In genomic region chr6:11710221-11710836, GRCh38 we compare ENCODE assay signal across 1 cellular context.
TF ChIP-seq lines count a peak whose summit lies in the region.

No MANE protein-coding gene starts in this region.

TF ChIP-seq in HepG2, 621 proteins besides CTCF, POLR2A, EP300 and RAD21 (continued from another document):
- TF ChIP-seq, protein P1, sequence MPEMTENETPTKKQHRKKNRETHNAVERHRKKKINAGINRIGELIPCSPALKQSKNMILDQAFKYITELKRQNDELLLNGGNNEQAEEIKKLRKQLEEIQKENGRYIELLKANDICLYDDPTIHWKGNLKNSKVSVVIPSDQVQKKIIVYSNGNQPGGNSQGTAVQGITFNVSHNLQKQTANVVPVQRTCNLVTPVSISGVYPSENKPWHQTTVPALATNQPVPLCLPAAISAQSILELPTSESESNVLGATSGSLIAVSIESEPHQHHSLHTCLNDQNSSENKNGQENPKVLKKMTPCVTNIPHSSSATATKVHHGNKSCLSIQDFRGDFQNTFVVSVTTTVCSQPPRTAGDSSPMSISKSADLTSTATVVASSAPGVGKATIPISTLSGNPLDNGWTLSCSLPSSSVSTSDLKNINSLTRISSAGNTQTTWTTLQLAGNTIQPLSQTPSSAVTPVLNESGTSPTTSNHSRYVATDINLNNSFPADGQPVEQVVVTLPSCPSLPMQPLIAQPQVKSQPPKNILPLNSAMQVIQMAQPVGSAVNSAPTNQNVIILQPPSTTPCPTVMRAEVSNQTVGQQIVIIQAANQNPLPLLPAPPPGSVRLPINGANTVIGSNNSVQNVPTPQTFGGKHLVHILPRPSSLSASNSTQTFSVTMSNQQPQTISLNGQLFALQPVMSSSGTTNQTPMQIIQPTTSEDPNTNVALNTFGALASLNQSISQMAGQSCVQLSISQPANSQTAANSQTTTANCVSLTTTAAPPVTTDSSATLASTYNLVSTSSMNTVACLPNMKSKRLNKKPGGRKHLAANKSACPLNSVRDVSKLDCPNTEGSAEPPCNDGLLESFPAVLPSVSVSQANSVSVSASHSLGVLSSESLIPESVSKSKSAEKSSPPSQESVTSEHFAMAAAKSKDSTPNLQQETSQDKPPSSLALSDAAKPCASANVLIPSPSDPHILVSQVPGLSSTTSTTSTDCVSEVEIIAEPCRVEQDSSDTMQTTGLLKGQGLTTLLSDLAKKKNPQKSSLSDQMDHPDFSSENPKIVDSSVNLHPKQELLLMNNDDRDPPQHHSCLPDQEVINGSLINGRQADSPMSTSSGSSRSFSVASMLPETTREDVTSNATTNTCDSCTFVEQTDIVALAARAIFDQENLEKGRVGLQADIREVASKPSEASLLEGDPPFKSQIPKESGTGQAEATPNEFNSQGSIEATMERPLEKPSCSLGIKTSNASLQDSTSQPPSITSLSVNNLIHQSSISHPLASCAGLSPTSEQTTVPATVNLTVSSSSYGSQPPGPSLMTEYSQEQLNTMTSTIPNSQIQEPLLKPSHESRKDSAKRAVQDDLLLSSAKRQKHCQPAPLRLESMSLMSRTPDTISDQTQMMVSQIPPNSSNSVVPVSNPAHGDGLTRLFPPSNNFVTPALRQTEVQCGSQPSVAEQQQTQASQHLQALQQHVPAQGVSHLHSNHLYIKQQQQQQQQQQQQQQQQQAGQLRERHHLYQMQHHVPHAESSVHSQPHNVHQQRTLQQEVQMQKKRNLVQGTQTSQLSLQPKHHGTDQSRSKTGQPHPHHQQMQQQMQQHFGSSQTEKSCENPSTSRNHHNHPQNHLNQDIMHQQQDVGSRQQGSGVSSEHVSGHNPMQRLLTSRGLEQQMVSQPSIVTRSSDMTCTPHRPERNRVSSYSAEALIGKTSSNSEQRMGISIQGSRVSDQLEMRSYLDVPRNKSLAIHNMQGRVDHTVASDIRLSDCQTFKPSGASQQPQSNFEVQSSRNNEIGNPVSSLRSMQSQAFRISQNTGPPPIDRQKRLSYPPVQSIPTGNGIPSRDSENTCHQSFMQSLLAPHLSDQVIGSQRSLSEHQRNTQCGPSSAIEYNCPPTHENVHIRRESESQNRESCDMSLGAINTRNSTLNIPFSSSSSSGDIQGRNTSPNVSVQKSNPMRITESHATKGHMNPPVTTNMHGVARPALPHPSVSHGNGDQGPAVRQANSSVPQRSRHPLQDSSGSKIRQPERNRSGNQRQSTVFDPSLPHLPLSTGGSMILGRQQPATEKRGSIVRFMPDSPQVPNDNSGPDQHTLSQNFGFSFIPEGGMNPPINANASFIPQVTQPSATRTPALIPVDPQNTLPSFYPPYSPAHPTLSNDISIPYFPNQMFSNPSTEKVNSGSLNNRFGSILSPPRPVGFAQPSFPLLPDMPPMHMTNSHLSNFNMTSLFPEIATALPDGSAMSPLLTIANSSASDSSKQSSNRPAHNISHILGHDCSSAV (CRISPR knock-in tag; IDR thresholded peaks at IDR 0.05; ENCODE audit: borderline replicate concordance): no peak
